Comparison of ENCODE assay signal across 18 cellular contexts in the genomic region with DNA sequence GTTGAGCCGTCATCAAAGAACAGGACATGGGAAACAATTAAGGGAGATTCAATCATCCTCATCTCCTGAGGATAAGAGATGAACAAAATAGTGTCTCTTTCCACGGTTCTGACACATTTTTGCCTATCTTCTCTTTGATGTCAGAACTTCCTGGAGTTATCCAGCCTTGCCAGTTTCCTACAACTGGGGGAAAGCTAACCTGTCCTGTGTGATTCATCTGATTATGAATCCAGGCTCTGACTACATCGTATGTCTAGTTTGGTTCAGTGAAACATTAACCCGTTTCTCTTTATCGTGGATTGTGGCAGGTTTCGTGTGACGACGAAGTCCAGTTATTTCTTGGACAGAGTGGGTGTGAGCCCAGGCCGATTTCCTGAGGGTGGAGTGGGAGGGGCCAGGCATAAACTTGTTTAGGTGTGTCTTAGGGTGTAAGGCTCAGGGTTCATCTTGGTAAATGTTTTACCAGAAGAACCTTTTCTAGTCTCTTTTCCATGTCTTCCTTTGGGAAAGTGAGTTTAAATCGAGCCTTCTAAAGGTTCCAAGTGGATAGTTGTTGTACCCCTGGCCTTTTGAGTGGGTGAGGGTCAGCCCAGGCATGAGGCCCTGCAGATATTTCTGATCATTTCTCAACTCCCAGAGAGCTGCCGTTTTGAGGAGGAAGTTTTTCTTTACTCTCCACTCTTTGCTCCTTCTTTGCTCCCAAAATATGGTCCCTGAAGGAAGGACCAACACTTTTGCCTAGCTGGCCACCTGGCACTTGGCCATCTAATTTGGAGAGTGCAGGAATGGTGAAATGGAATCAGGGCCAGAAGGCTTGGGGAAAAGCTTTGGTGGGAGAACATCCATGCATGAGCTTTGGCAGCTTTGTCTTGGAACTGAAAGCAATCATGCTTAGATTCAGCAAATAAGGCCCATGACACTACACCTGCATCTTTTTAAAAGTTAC.
DNase-seq lines count a peak whose midpoint lies in the region; ATAC-seq and TF ChIP-seq lines count a peak whose summit lies in the region.
"Had no signal": no experiment of that assay in that cellular context is flagged by ENCODE, and none has a peak within 500 bp of the region (broad histone marks: within the 10 kb centered on the region; RNA-seq: fewer than 3 reads in every experiment).

No MANE protein-coding gene starts in this region.

- no peaks in the 10 kb centered on the region for H3K9me3 ChIP-seq in mucosa of rectum (ENCODE audit: control insufficient read depth in 2 of 2, low read length in 2 of 2)

- DNase-seq in HuH-7 (ENCODE audit: low spot score) = peak; percentile 56
- peak; percentile 55 for DNase-seq in epithelial cell of prostate (ENCODE audit: low read depth, low spot score)
- no peak for DNase-seq in NCI-H748 (lab: John Stamatoyannopoulos, UW; ENCODE audit: unreplicated experiment)
- DNase-seq: activated CD4-positive, CD25-positive, alpha-beta regulatory T cell treated with anti-CD3 and anti-CD28 coated beads, Interleukin-2, amount 50 U/mL, for 72 hours; activated naive CD8-positive, alpha-beta T cell treated with anti-CD3 and anti-CD28 coated beads for 36 hours; GM23248; NCI-H1436; NCI-H510A; nephron progenitor cell; stimulated activated naive CD4-positive, alpha-beta T cell treated with Interleukin-2 at 50 U/mL for 16 hours had no signal

- no peak for TF ChIP-seq CTCF in 22Rv1 (IDR thresholded peaks at IDR 0.05)

- H3K27me3 ChIP-seq in mucosa of rectum (ENCODE audit: control insufficient read depth in 2 of 2, insufficient read depth in 2 of 2, low read length in 2 of 2) = no peaks in the 10 kb centered on the region
- H3K27me3 ChIP-seq: cardiac muscle cell had no signal

- H3K36me3 ChIP-seq in mucosa of rectum (ENCODE audit: control insufficient read depth in 2 of 2, insufficient read depth in 2 of 2, low read length in 2 of 2) = no peaks in the 10 kb centered on the region
- H3K36me3 ChIP-seq: cardiac muscle cell had no signal

- H3K4me1 ChIP-seq in mucosa of rectum (ENCODE audit: control insufficient read depth in 2 of 2, insufficient read depth in 2 of 2, low read length in 2 of 2) = peaks cover 22 to 36% of the 10 kb centered on the region in 2 donors

- ATAC-seq in GM19395 (IDR thresholded peaks at IDR 0.05; ENCODE audit: unreplicated experiment) (no peak), SK-N-SH treated with all-trans-retinoic acid at 6 μM for 48 hours (no peak), GM21529 (IDR thresholded peaks at IDR 0.05; ENCODE audit: unreplicated experiment) (no peak)

- H3K4me3 ChIP-seq in mucosa of rectum (ENCODE audit: low read length in 2 of 2) = peak overlapping the region; percentile 31 to 46
- H3K4me3 ChIP-seq: cardiac muscle cell, GM23248, skin epidermis had no signal

- H3K27ac ChIP-seq in 22Rv1 (peak overlapping the region; percentile 63), epithelial cell of prostate (peak overlapping the region; percentile 64), mucosa of rectum (ENCODE audit: low read depth in 2 of 2, low read length in 2 of 2) (peak overlapping the region; percentile 95 to 99)
- H3K27ac ChIP-seq: cardiac muscle cell, GM23248, KMS-11, skin epidermis had no signal

- peak overlapping the region; percentile 56 to 75 for H3K9ac ChIP-seq in mucosa of rectum (ENCODE audit: low read depth in 1 of 2, low read length in 2 of 2)
- H3K9ac ChIP-seq: GM23248, KMS-11 had no signal

TF ChIP-seq in SK-N-SH treated with all-trans-retinoic acid at 6 μM for 48 hours, 23 proteins besides CTCF, POLR2A, EP300 and RAD21:
- TF ChIP-seq ISL1 (CRISPR knock-in tag; IDR thresholded peaks at IDR 0.05) = no peak
- TF ChIP-seq, protein P1, sequence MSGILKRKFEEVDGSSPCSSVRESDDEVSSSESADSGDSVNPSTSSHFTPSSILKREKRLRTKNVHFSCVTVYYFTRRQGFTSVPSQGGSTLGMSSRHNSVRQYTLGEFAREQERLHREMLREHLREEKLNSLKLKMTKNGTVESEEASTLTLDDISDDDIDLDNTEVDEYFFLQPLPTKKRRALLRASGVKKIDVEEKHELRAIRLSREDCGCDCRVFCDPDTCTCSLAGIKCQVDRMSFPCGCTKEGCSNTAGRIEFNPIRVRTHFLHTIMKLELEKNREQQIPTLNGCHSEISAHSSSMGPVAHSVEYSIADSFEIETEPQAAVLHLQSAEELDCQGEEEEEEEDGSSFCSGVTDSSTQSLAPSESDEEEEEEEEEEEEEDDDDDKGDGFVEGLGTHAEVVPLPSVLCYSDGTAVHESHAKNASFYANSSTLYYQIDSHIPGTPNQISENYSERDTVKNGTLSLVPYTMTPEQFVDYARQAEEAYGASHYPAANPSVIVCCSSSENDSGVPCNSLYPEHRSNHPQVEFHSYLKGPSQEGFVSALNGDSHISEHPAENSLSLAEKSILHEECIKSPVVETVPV (CRISPR knock-in tag; IDR thresholded peaks at IDR 0.05) = no peak
- TF ChIP-seq, protein P2, sequence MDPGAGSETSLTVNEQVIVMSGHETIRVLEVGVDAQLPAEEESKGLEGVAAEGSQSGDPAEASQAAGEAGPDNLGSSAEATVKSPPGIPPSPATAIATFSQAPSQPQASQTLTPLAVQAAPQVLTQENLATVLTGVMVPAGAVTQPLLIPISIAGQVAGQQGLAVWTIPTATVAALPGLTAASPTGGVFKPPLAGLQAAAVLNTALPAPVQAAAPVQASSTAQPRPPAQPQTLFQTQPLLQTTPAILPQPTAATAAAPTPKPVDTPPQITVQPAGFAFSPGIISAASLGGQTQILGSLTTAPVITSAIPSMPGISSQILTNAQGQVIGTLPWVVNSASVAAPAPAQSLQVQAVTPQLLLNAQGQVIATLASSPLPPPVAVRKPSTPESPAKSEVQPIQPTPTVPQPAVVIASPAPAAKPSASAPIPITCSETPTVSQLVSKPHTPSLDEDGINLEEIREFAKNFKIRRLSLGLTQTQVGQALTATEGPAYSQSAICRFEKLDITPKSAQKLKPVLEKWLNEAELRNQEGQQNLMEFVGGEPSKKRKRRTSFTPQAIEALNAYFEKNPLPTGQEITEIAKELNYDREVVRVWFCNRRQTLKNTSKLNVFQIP (CRISPR knock-in tag; IDR thresholded peaks at IDR 0.05; ENCODE audit: borderline replicate concordance, low read depth) = no peak
- no peak for TF ChIP-seq CSDC2 (CRISPR knock-in tag; IDR thresholded peaks at IDR 0.05)
- TF ChIP-seq, protein P3, sequence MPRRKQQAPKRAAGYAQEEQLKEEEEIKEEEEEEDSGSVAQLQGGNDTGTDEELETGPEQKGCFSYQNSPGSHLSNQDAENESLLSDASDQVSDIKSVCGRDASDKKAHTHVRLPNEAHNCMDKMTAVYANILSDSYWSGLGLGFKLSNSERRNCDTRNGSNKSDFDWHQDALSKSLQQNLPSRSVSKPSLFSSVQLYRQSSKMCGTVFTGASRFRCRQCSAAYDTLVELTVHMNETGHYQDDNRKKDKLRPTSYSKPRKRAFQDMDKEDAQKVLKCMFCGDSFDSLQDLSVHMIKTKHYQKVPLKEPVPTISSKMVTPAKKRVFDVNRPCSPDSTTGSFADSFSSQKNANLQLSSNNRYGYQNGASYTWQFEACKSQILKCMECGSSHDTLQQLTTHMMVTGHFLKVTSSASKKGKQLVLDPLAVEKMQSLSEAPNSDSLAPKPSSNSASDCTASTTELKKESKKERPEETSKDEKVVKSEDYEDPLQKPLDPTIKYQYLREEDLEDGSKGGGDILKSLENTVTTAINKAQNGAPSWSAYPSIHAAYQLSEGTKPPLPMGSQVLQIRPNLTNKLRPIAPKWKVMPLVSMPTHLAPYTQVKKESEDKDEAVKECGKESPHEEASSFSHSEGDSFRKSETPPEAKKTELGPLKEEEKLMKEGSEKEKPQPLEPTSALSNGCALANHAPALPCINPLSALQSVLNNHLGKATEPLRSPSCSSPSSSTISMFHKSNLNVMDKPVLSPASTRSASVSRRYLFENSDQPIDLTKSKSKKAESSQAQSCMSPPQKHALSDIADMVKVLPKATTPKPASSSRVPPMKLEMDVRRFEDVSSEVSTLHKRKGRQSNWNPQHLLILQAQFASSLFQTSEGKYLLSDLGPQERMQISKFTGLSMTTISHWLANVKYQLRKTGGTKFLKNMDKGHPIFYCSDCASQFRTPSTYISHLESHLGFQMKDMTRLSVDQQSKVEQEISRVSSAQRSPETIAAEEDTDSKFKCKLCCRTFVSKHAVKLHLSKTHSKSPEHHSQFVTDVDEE (CRISPR knock-in tag; IDR thresholded peaks at IDR 0.05) = no peak
- no peak for TF ChIP-seq ZNF8 (CRISPR knock-in tag; IDR thresholded peaks at IDR 0.05)
- TF ChIP-seq TOX (CRISPR knock-in tag; IDR thresholded peaks at IDR 0.05; ENCODE audit: borderline replicate concordance) = no peak
- TF ChIP-seq ZC3H10 (CRISPR knock-in tag; IDR thresholded peaks at IDR 0.05) = no peak
- no peak for TF ChIP-seq ZNF565 (CRISPR knock-in tag; conservative IDR thresholded peaks at IDR 0.05; ENCODE audit: low read depth)
